Comparison of ENCODE assay signal across 1 cellular context in genomic region chr1:201999625-202000238, GRCh38.
TF ChIP-seq lines count a peak whose summit lies in the region.

No MANE protein-coding gene starts in this region.

TF ChIP-seq in WTC11, 78 proteins besides CTCF, POLR2A, EP300 and RAD21 (continued from another document):
- TF ChIP-seq AFF4 (CRISPR knock-in tag; IDR thresholded peaks at IDR 0.05; ENCODE audit: borderline replicate concordance): no peak
- TF ChIP-seq SP1 (CRISPR knock-in tag; conservative IDR thresholded peaks at IDR 0.05): no peak
- TF ChIP-seq ZMAT4 (CRISPR knock-in tag; IDR thresholded peaks at IDR 0.05): no peak
- TF ChIP-seq NR2C2 (CRISPR knock-in tag; IDR thresholded peaks at IDR 0.05): no peak
- TF ChIP-seq HMGA2 (CRISPR knock-in tag; IDR thresholded peaks at IDR 0.05): no peak
- no peak for TF ChIP-seq ATF2 (CRISPR knock-in tag; IDR thresholded peaks at IDR 0.05; ENCODE audit: borderline replicate concordance, low read depth)
- no peak for TF ChIP-seq OVOL2 (CRISPR knock-in tag; IDR thresholded peaks at IDR 0.05; ENCODE audit: borderline replicate concordance)
- no peak for TF ChIP-seq NFYB (CRISPR knock-in tag; conservative IDR thresholded peaks at IDR 0.05; ENCODE audit: low read depth)
- TF ChIP-seq E2F5 (CRISPR knock-in tag; IDR thresholded peaks at IDR 0.05): no peak
